Comparison of ENCODE assay signal across 22 cellular contexts in genomic region chr11:130237282-130238006, GRCh38.
DNase-seq lines count a peak whose midpoint lies in the region; ATAC-seq, FAIRE-seq and TF ChIP-seq lines count a peak whose summit lies in the region.
"Had no signal": no experiment of that assay in that cellular context is flagged by ENCODE, and none has a peak within 500 bp of the region (broad histone marks: within the 10 kb centered on the region; RNA-seq: fewer than 3 reads in every experiment).

No MANE protein-coding gene starts in this region.

- no peak overlapping the region for H3K27ac ChIP-seq in neuronal stem cell (replicated peaks; ENCODE audit: low read length)
- H3K27ac ChIP-seq: GM23248, PC-9, SJSA1 had no signal

- no peak overlapping the region for H3K4me3 ChIP-seq in neuronal stem cell (ENCODE audit: low read length in 2 of 2)
- H3K4me3 ChIP-seq: GM23248, PC-9, SJSA1 had no signal

- peaks cover 2 to 34% of the 10 kb centered on the region in 2 donors for H3K36me3 ChIP-seq in neuronal stem cell (replicated peaks in 1 of 2; ENCODE audit: control insufficient read depth in 2 of 2, insufficient read depth in 2 of 2, low read length in 2 of 2)
- H3K36me3 ChIP-seq: BE2C, SJSA1 had no signal

- H3K27me3 ChIP-seq in neuronal stem cell (ENCODE audit: control insufficient read depth in 3 of 3, insufficient read depth in 3 of 3, low read depth in 1 of 3, low read length in 3 of 3) = no peaks in the 10 kb centered on the region
- H3K27me3 ChIP-seq: BE2C, SJSA1 had no signal

- H3K79me1 ChIP-seq in neuronal stem cell (ENCODE audit: low read depth, low read length) = no peaks in the 10 kb centered on the region

- peak; percentile 54 for FAIRE-seq in GM12891 (lab: Jason Lieb, UNC)

- no peak for TF ChIP-seq POLR2A in GM12891 (IDR thresholded peaks at IDR 0.05; ENCODE audit: low read depth, low read length)

- no peak for DNase-seq in GM12891 (ENCODE audit: insufficient read length, low spot score)
- DNase-seq in neuronal stem cell (ENCODE audit: low spot score) = no peak
- no peak for DNase-seq in hypothalamus (lab: John Stamatoyannopoulos, UW)
- no peak for DNase-seq in GM19240 (ENCODE audit: insufficient read length, low spot score)
- DNase-seq: 8988T; BE2C; CD4-positive, alpha-beta T cell; DMS53; GM23248; HCEC 1CT; MV-4-11; NCI-H1417; NCI-H187 treated with DMSO at 0.1 percent for 48 hours; NCI-H2171; NCI-H446; PC-9; T-helper 2 cell had no signal

- H3K23ac ChIP-seq in neuronal stem cell (ENCODE audit: low read depth, low read length, poor library complexity) = no peak overlapping the region

- WGBS in neuronal stem cell (ENCODE audit: extremely low coverage in 2 of 2, insufficient read length in 2 of 2, insufficient replicate concordance in 1 of 2), 2 donors = no CpG with 5 or more reads among the region's 6 CpGs

- H3K4me1 ChIP-seq in neuronal stem cell (ENCODE audit: control insufficient read depth in 2 of 2, insufficient read depth in 1 of 2, low read depth in 1 of 2, low read length in 2 of 2) = no peaks in the 10 kb centered on the region
- H3K4me1 ChIP-seq: BE2C, SJSA1 had no signal

- no peaks in the 10 kb centered on the region for H3K9me3 Mint-ChIP-seq in IgD-negative memory B cell
- H3K9me3 Mint-ChIP-seq: CD4-positive, alpha-beta T cell had no signal

- no peaks in the 10 kb centered on the region for H3K9me3 ChIP-seq in neuronal stem cell (replicated peaks in 1 of 2; ENCODE audit: control insufficient read depth in 2 of 2, insufficient read depth in 1 of 2, low read depth in 1 of 2, low read length in 2 of 2)
- H3K9me3 ChIP-seq: BE2C, SJSA1 had no signal

- H2AK5ac ChIP-seq in neuronal stem cell (ENCODE audit: low read depth, low read length) = no peak overlapping the region

- no peak overlapping the region for H2AFZ ChIP-seq in neuronal stem cell (ENCODE audit: low read length)
- H2AFZ ChIP-seq: GM23248, PC-9 had no signal

- peak overlapping the region in 3 of 4 donors; percentile 48 to 62 (median 49) for H3K4me3 Mint-ChIP-seq in IgD-negative memory B cell
- H3K4me3 Mint-ChIP-seq: CD4-positive, alpha-beta T cell had no signal

- no peak overlapping the region for H3K14ac ChIP-seq in neuronal stem cell (ENCODE audit: low read length)

- peaks cover 9% of the 10 kb centered on the region for H3K36me3 Mint-ChIP-seq in IgD-negative memory B cell

- H3K4me1 Mint-ChIP-seq in IgD-negative memory B cell = peaks cover 5 to 18% (median 6%) of the 10 kb centered on the region in 3 donors

- no peak overlapping the region for H2BK15ac ChIP-seq in neuronal stem cell (ENCODE audit: low read length)

- no peak overlapping the region for H3K9ac ChIP-seq in neuronal stem cell (ENCODE audit: low read depth, low read length, poor library complexity)
- H3K9ac ChIP-seq: GM23248 had no signal

- peak overlapping the region in 1 of 3 donors; percentile 70 for H3K27ac Mint-ChIP-seq in IgD-negative memory B cell
- H3K27ac Mint-ChIP-seq: CD4-positive, alpha-beta T cell had no signal

- no peak overlapping the region for H2BK5ac ChIP-seq in neuronal stem cell (ENCODE audit: low read length)

- no peak overlapping the region for H2BK12ac ChIP-seq in neuronal stem cell (ENCODE audit: low read length)

- H4K91ac ChIP-seq in neuronal stem cell (ENCODE audit: low read depth, low read length, poor library complexity) = no peak overlapping the region

- no peak overlapping the region for H3K18ac ChIP-seq in neuronal stem cell (ENCODE audit: low read length)

- no peak overlapping the region for H3K4ac ChIP-seq in neuronal stem cell (ENCODE audit: low read length)

- H2BK120ac ChIP-seq in neuronal stem cell (ENCODE audit: low read depth, low read length) = no peak overlapping the region

- H4K8ac ChIP-seq in neuronal stem cell (ENCODE audit: low read depth, low read length) = no peak overlapping the region

- no peaks in the 10 kb centered on the region for H3K27me3 Mint-ChIP-seq in IgD-negative memory B cell
- H3K27me3 Mint-ChIP-seq: CD4-positive, alpha-beta T cell had no signal

- no peak overlapping the region for H3K4me2 ChIP-seq in neuronal stem cell (ENCODE audit: insufficient read depth, low read length, poor library complexity, severe bottlenecking)
- H3K4me2 ChIP-seq: PC-9 had no signal

- ATAC-seq in GM19455 (IDR thresholded peaks at IDR 0.05; ENCODE audit: unreplicated experiment) = peak; percentile 75
- peak; percentile 58 for ATAC-seq in HG02798 (IDR thresholded peaks at IDR 0.05; ENCODE audit: poor library complexity, unreplicated experiment)
- no peak for ATAC-seq in GM21528 (IDR thresholded peaks at IDR 0.05; ENCODE audit: low FRiP score, unreplicated experiment)

TF ChIP-seq in GM12891, 5 proteins besides CTCF, POLR2A, EP300 and RAD21:
- TF ChIP-seq SPI1 (IDR thresholded peaks at IDR 0.05; ENCODE audit: low read depth, low read length) (peak; percentile 46), PAX5 (IDR thresholded peaks at IDR 0.05; ENCODE audit: insufficient read depth, low read length, severe bottlenecking) (no peak)
